16 cellular contexts compared by ENCODE assay signal in genomic region chr1:54337928-54338327, GRCh38.
DNase-seq lines count a peak whose midpoint lies in the region; TF ChIP-seq lines count a peak whose summit lies in the region.
"Had no signal": no experiment of that assay in that cellular context is flagged by ENCODE, and none has a peak within 500 bp of the region (broad histone marks: within the 10 kb centered on the region; RNA-seq: fewer than 3 reads in every experiment).

No MANE protein-coding gene starts in this region.

- peak overlapping the region; percentile 44; the same call in 1 of the 2 replicates for H3K4me2 ChIP-seq in BLaER1
- H3K4me2 ChIP-seq in PC-9 = no peak overlapping the region

- H3F3A ChIP-seq in PC-9 (ENCODE audit: insufficient read depth, low read depth) = no peaks in the 10 kb centered on the region

- CTCF ChIA-PET in PC-9 (lab: Charles Lee) = no interaction called here
- CTCF ChIA-PET in CD8-positive, alpha-beta memory T cell (lab: Charles Lee) = no interaction called here

- peaks cover 5% of the 10 kb centered on the region for H3K4me1 Mint-ChIP-seq in T-helper 2 cell treated with Interferon-gamma antibody and Interleukin-4, amounts not matched to agents 5 μg/mL and 100 μg/mL, for 36 hours (ENCODE audit: low read depth)
- H3K4me1 Mint-ChIP-seq in CD8-positive, alpha-beta memory T cell = peaks cover 37 to 76% (median 46%) of the 10 kb centered on the region in 3 donors

- peaks cover 36% of the 10 kb centered on the region for H3K4me1 ChIP-seq in BLaER1
- no peaks in the 10 kb centered on the region for H3K4me1 ChIP-seq in PC-9 (replicated peaks; ENCODE audit: insufficient read depth)
- H3K4me1 ChIP-seq in CD8-positive, alpha-beta memory T cell (ENCODE audit: insufficient read depth, low read length) = peaks cover 14% of the 10 kb centered on the region

- H3K9me3 ChIP-seq in BLaER1 (peaks cover 5% of the 10 kb centered on the region; the same call in 1 of the 2 replicates), PC-9 (ENCODE audit: insufficient read depth, low read depth) (no peaks in the 10 kb centered on the region)
- H3K9me3 ChIP-seq in CD8-positive, alpha-beta memory T cell (ENCODE audit: low read length) = no peaks in the 10 kb centered on the region
- H3K9me3 ChIP-seq: heart left ventricle had no signal

- H3K4me3 ChIP-seq in BLaER1 = no peak overlapping the region
- H3K4me3 ChIP-seq in H7 (ENCODE audit: insufficient read depth, low read depth, low read length) = no peak overlapping the region
- H3K4me3 ChIP-seq in PC-9 = no peak overlapping the region
- no peak overlapping the region for H3K4me3 ChIP-seq in CD8-positive, alpha-beta memory T cell (ENCODE audit: low read length)
- H3K4me3 ChIP-seq: heart left ventricle, lung had no signal

- no peaks in the 10 kb centered on the region for H3K79me2 ChIP-seq in PC-9 (ENCODE audit: low read depth)

- intact Hi-C loops in PC-9 (cut with micrococcal nuclease; ENCODE audit: unreplicated experiment) = no loop called here

- peaks cover 4% of the 10 kb centered on the region for H3K36me3 Mint-ChIP-seq in T-helper 2 cell treated with Interferon-gamma antibody and Interleukin-4, amounts not matched to agents 5 μg/mL and 100 μg/mL, for 36 hours (ENCODE audit: low read depth)
- peaks cover 0 to 24% (median 3%) of the 10 kb centered on the region in 3 donors for H3K36me3 Mint-ChIP-seq in CD8-positive, alpha-beta memory T cell
- H3K36me3 Mint-ChIP-seq: stimulated activated naive B cell treated with anti-CD40 and anti-IgM and Interleukin-4, amounts not matched to agents 10 μg/mL and 1 μg/mL and 100 μg/mL, for 72 hours had no signal

- H3K9me2 ChIP-seq in PC-9 (ENCODE audit: insufficient read depth) = no peaks in the 10 kb centered on the region

- H3K27me3 ChIP-seq in BLaER1 = no peaks in the 10 kb centered on the region
- H3K27me3 ChIP-seq in H7 (ENCODE audit: control insufficient read depth, insufficient read depth, low read length) = no peaks in the 10 kb centered on the region
- H3K27me3 ChIP-seq in PC-9 (ENCODE audit: insufficient read depth, low read depth) = no peaks in the 10 kb centered on the region
- no peaks in the 10 kb centered on the region for H3K27me3 ChIP-seq in CD8-positive, alpha-beta memory T cell (ENCODE audit: insufficient read depth, low read length, poor library complexity, severe bottlenecking)
- H3K27me3 ChIP-seq: heart left ventricle had no signal

- H3K4me3 Mint-ChIP-seq in T-helper 2 cell treated with Interferon-gamma antibody and Interleukin-4, amounts not matched to agents 5 μg/mL and 100 μg/mL, for 36 hours = no peak overlapping the region
- H3K4me3 Mint-ChIP-seq in CD8-positive, alpha-beta memory T cell = no peak overlapping the region
- H3K4me3 Mint-ChIP-seq: stimulated activated naive B cell treated with anti-CD40 and anti-IgM and Interleukin-4, amounts not matched to agents 10 μg/mL and 1 μg/mL and 100 μg/mL, for 72 hours had no signal

- no peak for TF ChIP-seq CTCF in PC-9 (conservative IDR thresholded peaks at IDR 0.05)

- BruUV-seq in PC-9 (replicated peaks; lab: Mats Ljungman, UMichigan) = no TSS peak

- no peak overlapping the region for H3K9ac ChIP-seq in BLaER1

- POLR2A ChIA-PET in PC-9 (lab: Charles Lee; ENCODE audit: unreplicated experiment) = no interaction called here
- POLR2A ChIA-PET in CD8-positive, alpha-beta memory T cell (lab: Charles Lee) = no interaction called here

- no peak overlapping the region for H3K27ac ChIP-seq in BLaER1
- H3K27ac ChIP-seq in PC-9 = no peak overlapping the region
- H3K27ac ChIP-seq in CD8-positive, alpha-beta memory T cell (ENCODE audit: low read depth, low read length) = no peak overlapping the region

- H4K20me1 ChIP-seq in BLaER1 = peaks cover 98% of the 10 kb centered on the region
- H4K20me1 ChIP-seq in PC-9 (ENCODE audit: insufficient read depth) = no peaks in the 10 kb centered on the region

- H3K27me3 Mint-ChIP-seq in T-helper 2 cell treated with Interferon-gamma antibody and Interleukin-4, amounts not matched to agents 5 μg/mL and 100 μg/mL, for 36 hours (ENCODE audit: low read depth) = no peaks in the 10 kb centered on the region
- H3K27me3 Mint-ChIP-seq in CD8-positive, alpha-beta memory T cell = no peaks in the 10 kb centered on the region
- H3K27me3 Mint-ChIP-seq: stimulated activated naive B cell treated with anti-CD40 and anti-IgM and Interleukin-4, amounts not matched to agents 10 μg/mL and 1 μg/mL and 100 μg/mL, for 72 hours had no signal

- no peak overlapping the region for H2AFZ ChIP-seq in PC-9

- H3K27ac Mint-ChIP-seq in T-helper 2 cell treated with Interferon-gamma antibody and Interleukin-4, amounts not matched to agents 5 μg/mL and 100 μg/mL, for 36 hours = peak overlapping the region; percentile 31
- peak overlapping the region in 2 of 8 donors; percentile 19 to 23 for H3K27ac Mint-ChIP-seq in CD8-positive, alpha-beta memory T cell
- H3K27ac Mint-ChIP-seq: stimulated activated naive B cell treated with anti-CD40 and anti-IgM and Interleukin-4, amounts not matched to agents 10 μg/mL and 1 μg/mL and 100 μg/mL, for 72 hours had no signal

- DNase-seq in EL = peak; percentile 42
- DNase-seq in T-helper 2 cell treated with Interferon-gamma antibody and Interleukin-4, amounts not matched to agents 5 μg/mL and 100 μg/mL, for 36 hours (ENCODE audit: low spot score) = no peak
- peak; percentile 59 for DNase-seq in iris pigment epithelial cell (ENCODE audit: low read depth)
- no peak for DNase-seq in H7
- DNase-seq in central memory CD4-positive, alpha-beta T cell = no peak
- DNase-seq in PC-9 = no peak
- DNase-seq in CD8-positive, alpha-beta memory T cell = no peak
- DNase-seq: activated T-cell treated with anti-CD3 and anti-CD28 coated beads for 4 hours; AML-193; NCI-H2171; stimulated activated CD4-positive, alpha-beta T cell treated with anti-CD3 and anti-CD28 coated beads, Interleukin-2, amount 100 ng/mL, for 24 hours; stimulated activated naive B cell treated with anti-CD40 and anti-IgM and Interleukin-4, amounts not matched to agents 10 μg/mL and 1 μg/mL and 100 μg/mL, for 72 hours; T1000 had no signal

- no peaks in the 10 kb centered on the region for H3K9me3 Mint-ChIP-seq in T-helper 2 cell treated with Interferon-gamma antibody and Interleukin-4, amounts not matched to agents 5 μg/mL and 100 μg/mL, for 36 hours
- H3K9me3 Mint-ChIP-seq in CD8-positive, alpha-beta memory T cell = no peaks in the 10 kb centered on the region
- H3K9me3 Mint-ChIP-seq: stimulated activated naive B cell treated with anti-CD40 and anti-IgM and Interleukin-4, amounts not matched to agents 10 μg/mL and 1 μg/mL and 100 μg/mL, for 72 hours had no signal

- peaks cover 87% of the 10 kb centered on the region for H3K36me3 ChIP-seq in BLaER1
- H3K36me3 ChIP-seq in H7 (replicated peaks; ENCODE audit: control insufficient read depth, insufficient read depth, low read length) = peaks cover 1% of the 10 kb centered on the region; the same call in 1 of the 2 replicates
- H3K36me3 ChIP-seq in PC-9 (ENCODE audit: low read depth) = no peaks in the 10 kb centered on the region
- H3K36me3 ChIP-seq in CD8-positive, alpha-beta memory T cell (ENCODE audit: insufficient read depth, low read length) = no peaks in the 10 kb centered on the region
- H3K36me3 ChIP-seq: heart left ventricle had no signal

Comparison
In these comparisons a context has a peak if more than half of its experiments do, and no peak if none do; other contexts are left out.
1. DNase-seq: peak in EL (single experiment) and iris pigment epithelial cell (single experiment); none in T-helper 2 cell treated with Interferon-gamma antibody and Interleukin-4, amounts not matched to agents 5 μg/mL and 100 μg/mL, for 36 hours (single experiment), H7 (single experiment), central memory CD4-positive, alpha-beta T cell (single experiment), PC-9 (0 of 2) and CD8-positive, alpha-beta memory T cell (0 of 5).